ENCODE assay signal across 24 cellular contexts in genomic region chr16:69941251-69942098, GRCh38. TPM values are rescaled to one million over a fixed set of nuclear protein-coding genes. Genes with fewer than 3 reads are reported as not detected.
DNase-seq lines count a peak whose midpoint lies in the region; ATAC-seq, FAIRE-seq and TF ChIP-seq lines count a peak whose summit lies in the region.
"Had no signal": no experiment of that assay in that cellular context is flagged by ENCODE, and none has a peak within 500 bp of the region (broad histone marks: within the 10 kb centered on the region; RNA-seq: fewer than 3 reads in every experiment).

No MANE protein-coding gene starts in this region.

- WGBS in tibial nerve, 2 donors: 73 to 79% methylated on average over 21 to 28 of the region's 28 CpGs
- 92% methylated on average over 28 of the region's 28 CpGs; no CpG with 5 or more reads in 1 of the 2 donors for WGBS in transverse colon (ENCODE audit: low coverage in 1 of 2), 2 donors

- CTCF ChIA-PET in endothelial cell of umbilical vein (lab: Charles Lee): interaction anchor here (1.5 kb wide), 1 partner anchor 11 kb away, joined by 6 read pairs; no protein-coding TSS in a partner anchor

- POLR2A ChIA-PET in endothelial cell of umbilical vein (lab: Charles Lee): no interaction called here

- H3K4me2 ChIP-seq in endothelial cell of umbilical vein (ENCODE audit: insufficient read depth, low read length): no peak overlapping the region

- H3K9me1 ChIP-seq in endothelial cell of umbilical vein (replicated peaks; ENCODE audit: control insufficient read depth, extremely low read depth, insufficient read depth, low read length): no peaks in the 10 kb centered on the region

- TF ChIP-seq EP300 in tibial nerve (IDR thresholded peaks at IDR 0.05) (peak in 1 of 2 donors; percentile 16), transverse colon (IDR thresholded peaks at IDR 0.05; ENCODE audit: low read depth) (no peak)

- DNase-seq in NT2/D1 (ENCODE audit: low read depth, low spot score) (no peak), endothelial cell of umbilical vein (ENCODE audit: low read depth, low spot score) (no peak), mesenteric fat pad (ENCODE audit: low spot score) (peak; percentile 78), tibial nerve (ENCODE audit: low spot score in 2 of 2) (peak in 1 of 2 donors; percentile 4), SW480 (ENCODE audit: low spot score) (no peak), transverse colon (no peak), left lung (no peak)
- DNase-seq: activated CD8-positive, alpha-beta memory T cell treated with anti-CD3 and anti-CD28 coated beads for 24 hours; activated effector memory CD4-positive, alpha-beta T cell treated with Interleukin-2 at 50 U/mL for 16 hours; amniotic stem cell; effector memory CD8-positive, alpha-beta T cell; hippocampal formation; Kasumi-1; NCI-H1092; NCI-H2107; NCI-H524 treated with DMSO at 0.1 percent for 48 hours; stimulated activated CD4-positive, alpha-beta T cell treated with anti-CD3 and anti-CD28 coated beads, Interleukin-1b, Interleukin-23, amount 100 ng/mL, for 48 hours; stomach had no signal

- TF ChIP-seq POLR2A in endothelial cell of umbilical vein (IDR thresholded peaks at IDR 0.05; ENCODE audit: low read depth, low read length) (no peak), tibial nerve (IDR thresholded peaks at IDR 0.05) (no peak), transverse colon (IDR thresholded peaks at IDR 0.05) (no peak)

- no peak overlapping the region for H2AFZ ChIP-seq in endothelial cell of umbilical vein (ENCODE audit: low read depth, low read length)

- H3K79me2 ChIP-seq in endothelial cell of umbilical vein (ENCODE audit: control insufficient read depth, insufficient read depth, low read length): no peaks in the 10 kb centered on the region

- H3K9me3 ChIP-seq in NT2/D1 (ENCODE audit: insufficient read depth, low read length): no peaks in the 10 kb centered on the region
- H3K9me3 ChIP-seq in endothelial cell of umbilical vein (replicated peaks; ENCODE audit: control insufficient read depth, insufficient read depth, low read length): no peaks in the 10 kb centered on the region
- H3K9me3 ChIP-seq in tibial nerve: no peaks in the 10 kb centered on the region
- no peaks in the 10 kb centered on the region for H3K9me3 ChIP-seq in transverse colon
- H3K9me3 ChIP-seq in left lung: no peaks in the 10 kb centered on the region
- H3K9me3 ChIP-seq: neutrophil, SJSA1, stomach had no signal

- FAIRE-seq in endothelial cell of umbilical vein (lab: Jason Lieb, UNC): no peak
- FAIRE-seq: G401.6, kidney had no signal

- TSS peak; percentile 51 for BruUV-seq in endothelial cell of umbilical vein (replicated peaks; lab: Mats Ljungman, UMichigan)

- H3K9ac ChIP-seq in NT2/D1 (ENCODE audit: insufficient read length, low read depth) (peak overlapping the region; percentile 26), endothelial cell of umbilical vein (replicated peaks; ENCODE audit: extremely low read depth, insufficient read depth, low read length) (no peak overlapping the region)

- H3K4me3 ChIP-seq in NT2/D1 (ENCODE audit: insufficient read length, low read depth) (no peak overlapping the region), endothelial cell of umbilical vein (replicated peaks in 1 of 3; ENCODE audit: insufficient read depth in 1 of 3, low read depth in 1 of 3, low read length in 3 of 3) (no peak overlapping the region), tibial nerve (no peak overlapping the region), transverse colon (no peak overlapping the region), left lung (no peak overlapping the region)
- H3K4me3 ChIP-seq: SJSA1, stomach had no signal

- in situ Hi-C loops in transverse colon (cut with MboI; ENCODE audit: low pct_ligation_motif_present in 1 of 4, low pct_unique_long_range_greater_than_20kb in 1 of 4, low sequenced_read_pairs in 3 of 4): no loop called here

- H3K27me3 ChIP-seq in NT2/D1 (ENCODE audit: insufficient read depth, insufficient read length) (no peaks in the 10 kb centered on the region), endothelial cell of umbilical vein (ENCODE audit: control insufficient read depth in 2 of 2, insufficient read depth in 2 of 2, low read length in 2 of 2) (no peaks in the 10 kb centered on the region), tibial nerve (no peaks in the 10 kb centered on the region), transverse colon (no peaks in the 10 kb centered on the region), left lung (no peaks in the 10 kb centered on the region)
- H3K27me3 ChIP-seq: neutrophil, SJSA1, stomach had no signal

- no peak for ATAC-seq in GM21381 (IDR thresholded peaks at IDR 0.05; ENCODE audit: unreplicated experiment)
- no peak for ATAC-seq in left lung
- ATAC-seq: effector memory CD8-positive, alpha-beta T cell; HCT116 had no signal

- peaks cover 49% of the 10 kb centered on the region for H3K36me3 ChIP-seq in NT2/D1 (ENCODE audit: insufficient read depth, insufficient read length, low read length)
- peaks cover 4 to 18% of the 10 kb centered on the region in 2 experiments for H3K36me3 ChIP-seq in endothelial cell of umbilical vein (ENCODE audit: control insufficient read depth in 2 of 2, extremely low read depth in 1 of 2, insufficient read depth in 2 of 2, low read length in 2 of 2)
- peaks cover 9 to 56% (median 19%) of the 10 kb centered on the region in 3 donors for H3K36me3 ChIP-seq in tibial nerve
- peaks cover 0 to 32% (median 5%) of the 10 kb centered on the region in 4 donors for H3K36me3 ChIP-seq in transverse colon
- peaks cover 0 to 59% of the 10 kb centered on the region in 2 donors for H3K36me3 ChIP-seq in left lung

- dilution Hi-C loops in endothelial cell of umbilical vein (cut with MboI; ENCODE audit: extremely low pct_ligation_motif_present, low sequenced_read_pairs): no loop called here

- H4K20me1 ChIP-seq in endothelial cell of umbilical vein (replicated peaks; ENCODE audit: control insufficient read depth, extremely low read depth, insufficient read depth, low read length): no peaks in the 10 kb centered on the region

- intact Hi-C loops in endothelial cell of umbilical vein (cut with micrococcal nuclease): no loop called here
- intact Hi-C loops in transverse colon (cut with DNase I; ENCODE audit: low total_unique reads): no loop called here
- intact Hi-C loops in left lung (cut with DNase I): no loop called here

- TF ChIP-seq CTCF in endothelial cell of umbilical vein (IDR thresholded peaks at IDR 0.05; ENCODE audit: extremely low read depth in 1 of 2, insufficient read depth in 1 of 2, low read depth in 1 of 2, low read length in 2 of 2) (no peak), tibial nerve (IDR thresholded peaks at IDR 0.05) (no peak), transverse colon (IDR thresholded peaks at IDR 0.05) (no peak), left lung (IDR thresholded peaks at IDR 0.05) (no peak)

- H3K4me1 ChIP-seq in NT2/D1 (ENCODE audit: insufficient read depth, insufficient read length): peaks cover 7% of the 10 kb centered on the region
- H3K4me1 ChIP-seq in endothelial cell of umbilical vein (ENCODE audit: control insufficient read depth, extremely low read depth, insufficient read depth, low read length): no peaks in the 10 kb centered on the region
- peaks cover 0 to 12% (median 6%) of the 10 kb centered on the region in 4 donors for H3K4me1 ChIP-seq in tibial nerve
- no peaks in the 10 kb centered on the region for H3K4me1 ChIP-seq in transverse colon
- no peaks in the 10 kb centered on the region for H3K4me1 ChIP-seq in left lung
- H3K4me1 ChIP-seq: SJSA1, stomach had no signal

- H3K27ac ChIP-seq in endothelial cell of umbilical vein (ENCODE audit: insufficient read depth, low read depth, low read length) (no peak overlapping the region), tibial nerve (peak overlapping the region in 3 of 4 donors; percentile 39 to 72 (median 45)), transverse colon (peak overlapping the region in 1 of 4 donors; percentile 11), left lung (no peak overlapping the region)
- H3K27ac ChIP-seq: neutrophil, SJSA1, stomach had no signal

TF ChIP-seq in endothelial cell of umbilical vein, 7 proteins besides CTCF, POLR2A, EP300 and RAD21:
- TF ChIP-seq FOS (IDR thresholded peaks at IDR 0.05; ENCODE audit: borderline replicate concordance, insufficient read depth, low read length): no peak
- no peak for TF ChIP-seq MAX (IDR thresholded peaks at IDR 0.05; ENCODE audit: insufficient read depth, insufficient read length)
- TF ChIP-seq EZH2 (IDR thresholded peaks at IDR 0.05; ENCODE audit: borderline replicate concordance, low read depth, low read length, severe bottlenecking): no peak
- TF ChIP-seq GATA2 (IDR thresholded peaks at IDR 0.05; ENCODE audit: insufficient read depth, insufficient read length, low read depth, low read length): no peak
- no peak for TF ChIP-seq JUN (IDR thresholded peaks at IDR 0.05; ENCODE audit: borderline replicate concordance, insufficient read depth, insufficient read length, low read depth)
- no peak for TF ChIP-seq MYC (IDR thresholded peaks at IDR 0.05; ENCODE audit: low read depth, low read length)
- TF ChIP-seq POLR2AphosphoS5 (IDR thresholded peaks at IDR 0.05; ENCODE audit: insufficient read depth, low read depth, low read length): no peak

RNA-seq across cellular contexts. Expression of gene CLEC18A, which starts 9.7 kb away (rescaled TPM):
- total RNA-seq in endothelial cell of umbilical vein: 0.46 and 0.51 TPM in 2 replicates
- 0.35 and 0.65 TPM in 2 replicates for polyA plus RNA-seq in endothelial cell of umbilical vein
- 0.04 TPM in 2 replicates for polyA plus RNA-seq in endothelial cell of umbilical vein (2011; cell fraction: cytosol; rRNA removed)
- polyA plus RNA-seq in endothelial cell of umbilical vein (2011; cell fraction: nucleus; rRNA removed): 2.2 and 3.4 TPM in 2 replicates
- polyA plus RNA-seq in endothelial cell of umbilical vein (2012): 0.18 and 0.36 TPM in 2 replicates
- 0.42 and 0.75 TPM in 2 replicates for polyA minus RNA-seq in endothelial cell of umbilical vein
- polyA minus RNA-seq in endothelial cell of umbilical vein (2011; cell fraction: cytosol; rRNA and poly(A)+ RNA removed): not detected
- 1.6 and 1.7 TPM in 2 replicates for polyA minus RNA-seq in endothelial cell of umbilical vein (2011; cell fraction: nucleus; rRNA and poly(A)+ RNA removed)
- 0.61 TPM for total RNA-seq in mesenteric fat pad
- 1 to 10 TPM in 3 of 4 donors, not detected in 1; 1.2 to 2.4 (median 2.1) TPM for total RNA-seq in tibial nerve
- 1 to 10 TPM in 3 of 4 donors, under 1 TPM in 1; 0.40 to 7.8 (median 3.2) TPM for total RNA-seq in transverse colon
- total RNA-seq in left lung: 1 to 10 TPM; 1.8 to 2.6 TPM
- total RNA-seq: SJSA1 had no signal

Comparison
In these comparisons a context has a peak if more than half of its experiments do, and no peak if none do; other contexts are left out.
1. H3K27ac ChIP-seq: peak in tibial nerve (3 of 4); none in endothelial cell of umbilical vein (single experiment) and left lung (0 of 2).